ENCODE assay signal across 24 cellular contexts in genomic region chr3:9455596-9455995, GRCh38. TPM values are rescaled to one million over a fixed set of nuclear protein-coding genes. Genes with fewer than 3 reads are reported as not detected.
DNase-seq lines count a peak whose midpoint lies in the region; ATAC-seq, FAIRE-seq and TF ChIP-seq lines count a peak whose summit lies in the region.
"Had no signal": no experiment of that assay in that cellular context is flagged by ENCODE, and none has a peak within 500 bp of the region (broad histone marks: within the 10 kb centered on the region; RNA-seq: fewer than 3 reads in every experiment).

No MANE protein-coding gene starts in this region.

- dilution Hi-C loops in endothelial cell of umbilical vein (cut with MboI; ENCODE audit: extremely low pct_ligation_motif_present, low sequenced_read_pairs): no loop called here

- H3K9me3 ChIP-seq in endothelial cell of umbilical vein (replicated peaks; ENCODE audit: control insufficient read depth, insufficient read depth, low read length): no peaks in the 10 kb centered on the region
- no peaks in the 10 kb centered on the region for H3K9me3 ChIP-seq in right cardiac atrium (ENCODE audit: control insufficient read depth, low read length)
- H3K9me3 ChIP-seq: A549; BLaER1 treated with 17β-estradiol and CSF1 and Interleukin-3, amounts not matched to agents 10 nM and 100 nM; Caco-2 had no signal

- TF ChIP-seq POLR2A in endothelial cell of umbilical vein (IDR thresholded peaks at IDR 0.05; ENCODE audit: low read depth, low read length): no peak

- H3K4me1 ChIP-seq in endothelial cell of umbilical vein (ENCODE audit: control insufficient read depth, extremely low read depth, insufficient read depth, low read length) (no peaks in the 10 kb centered on the region), right cardiac atrium (ENCODE audit: control insufficient read depth, insufficient read depth, low read length) (no peaks in the 10 kb centered on the region)
- H3K4me1 ChIP-seq: A549; BLaER1 treated with 17β-estradiol and CSF1 and Interleukin-3, amounts not matched to agents 10 nM and 100 nM; Caco-2 had no signal

- no peak overlapping the region for H3K27ac ChIP-seq in endothelial cell of umbilical vein (ENCODE audit: insufficient read depth, low read depth, low read length)
- H3K27ac ChIP-seq in right cardiac atrium (ENCODE audit: low read length): no peak overlapping the region
- H3K27ac ChIP-seq: 22Rv1; A549; BLaER1 treated with 17β-estradiol and CSF1 and Interleukin-3, amounts not matched to agents 10 nM and 100 nM; C4-2B had no signal

- POLR2A ChIA-PET in endothelial cell of umbilical vein (lab: Charles Lee): no interaction called here

- TF ChIP-seq CTCF in endothelial cell of umbilical vein (IDR thresholded peaks at IDR 0.05; ENCODE audit: extremely low read depth in 1 of 2, insufficient read depth in 1 of 2, low read depth in 1 of 2, low read length in 2 of 2): no peak

- DNase-seq in GM19239 (ENCODE audit: insufficient read length, low spot score): no peak
- peak; percentile 74 to 76 for DNase-seq in dermis microvascular lymphatic vessel endothelial cell (ENCODE audit: low read depth in 2 of 2)
- DNase-seq in endothelial cell of umbilical vein (ENCODE audit: low read depth, low spot score): peak; percentile 52
- DNase-seq in lung microvascular endothelial cell (ENCODE audit: low read depth in 2 of 2): peak; percentile 10 to 89
- no peak for DNase-seq in DMS53 (lab: John Stamatoyannopoulos, UW)
- DNase-seq in superior temporal gyrus (ENCODE audit: extremely low spot score): no peak
- no peak for DNase-seq in head of caudate nucleus
- DNase-seq in right cardiac atrium: no peak
- DNase-seq: Caco-2; Calu3; CD4-positive, alpha-beta T cell; CD8-positive, alpha-beta T cell; DMS79; DND-41; EL; GDM1 had no signal

- H2AFZ ChIP-seq in endothelial cell of umbilical vein (ENCODE audit: low read depth, low read length): no peak overlapping the region

- peaks cover 8% of the 10 kb centered on the region for H3K79me2 ChIP-seq in endothelial cell of umbilical vein (ENCODE audit: control insufficient read depth, insufficient read depth, low read length)

- WGBS in right cardiac atrium: 98% methylated on average over 1 of the region's 1 CpG

- CTCF ChIA-PET in endothelial cell of umbilical vein (lab: Charles Lee): no interaction called here

- no peaks in the 10 kb centered on the region for H3K9me1 ChIP-seq in endothelial cell of umbilical vein (replicated peaks; ENCODE audit: control insufficient read depth, extremely low read depth, insufficient read depth, low read length)

- intact Hi-C loops in endothelial cell of umbilical vein (cut with micrococcal nuclease) (no loop called here), head of caudate nucleus (cut with DNase I) (no loop called here), right cardiac atrium (cut with DNase I) (no loop called here)

- no peak for ATAC-seq in right cardiac atrium
- ATAC-seq: A549; CD8-positive, alpha-beta T cell; GM12878 had no signal

- no peaks in the 10 kb centered on the region for H4K20me1 ChIP-seq in endothelial cell of umbilical vein (replicated peaks; ENCODE audit: control insufficient read depth, extremely low read depth, insufficient read depth, low read length)

- BruUV-seq in endothelial cell of umbilical vein (replicated peaks; lab: Mats Ljungman, UMichigan): no TSS peak

- FAIRE-seq in GM19239 (lab: Jason Lieb, UNC) (peak; percentile 42), endothelial cell of umbilical vein (lab: Jason Lieb, UNC) (no peak)
- FAIRE-seq: A549, D721Med, GM12878, GM12892, GM18507 had no signal

- H3K4me3 ChIP-seq in endothelial cell of umbilical vein (replicated peaks in 1 of 3; ENCODE audit: insufficient read depth in 1 of 3, low read depth in 1 of 3, low read length in 3 of 3) (no peak overlapping the region), right cardiac atrium (ENCODE audit: low read length) (no peak overlapping the region)
- H3K4me3 ChIP-seq: A549; BLaER1 treated with 17β-estradiol and CSF1 and Interleukin-3, amounts not matched to agents 10 nM and 100 nM; GM12878 had no signal

- H3K27me3 ChIP-seq in endothelial cell of umbilical vein (ENCODE audit: control insufficient read depth in 2 of 2, insufficient read depth in 2 of 2, low read length in 2 of 2) (no peaks in the 10 kb centered on the region), right cardiac atrium (ENCODE audit: control insufficient read depth, insufficient read depth) (no peaks in the 10 kb centered on the region)
- H3K27me3 ChIP-seq: BLaER1 treated with 17β-estradiol and CSF1 and Interleukin-3, amounts not matched to agents 10 nM and 100 nM had no signal

- H3K9ac ChIP-seq in endothelial cell of umbilical vein (replicated peaks; ENCODE audit: extremely low read depth, insufficient read depth, low read length): no peak overlapping the region
- H3K9ac ChIP-seq: BLaER1 treated with 17β-estradiol and CSF1 and Interleukin-3, amounts not matched to agents 10 nM and 100 nM had no signal

- no peak overlapping the region for H3K4me2 ChIP-seq in endothelial cell of umbilical vein (ENCODE audit: insufficient read depth, low read length)
- H3K4me2 ChIP-seq: A549; BLaER1 treated with 17β-estradiol and CSF1 and Interleukin-3, amounts not matched to agents 10 nM and 100 nM had no signal

- H3K36me3 ChIP-seq in endothelial cell of umbilical vein (ENCODE audit: control insufficient read depth in 2 of 2, extremely low read depth in 1 of 2, insufficient read depth in 2 of 2, low read length in 2 of 2): peaks cover 7 to 28% of the 10 kb centered on the region in 2 experiments

TF ChIP-seq in endothelial cell of umbilical vein, 7 proteins besides CTCF, POLR2A, EP300 and RAD21:
- TF ChIP-seq EZH2 (IDR thresholded peaks at IDR 0.05; ENCODE audit: borderline replicate concordance, low read depth, low read length, severe bottlenecking) (no peak), MYC (IDR thresholded peaks at IDR 0.05; ENCODE audit: low read depth, low read length) (no peak), FOS (IDR thresholded peaks at IDR 0.05; ENCODE audit: borderline replicate concordance, insufficient read depth, low read length) (no peak), MAX (IDR thresholded peaks at IDR 0.05; ENCODE audit: insufficient read depth, insufficient read length) (no peak), JUN (IDR thresholded peaks at IDR 0.05; ENCODE audit: borderline replicate concordance, insufficient read depth, insufficient read length, low read depth) (no peak), POLR2AphosphoS5 (IDR thresholded peaks at IDR 0.05; ENCODE audit: insufficient read depth, low read depth, low read length) (no peak), GATA2 (IDR thresholded peaks at IDR 0.05; ENCODE audit: insufficient read depth, insufficient read length, low read depth, low read length) (no peak)
TF ChIP-seq in endothelial cell of umbilical vein: peak in this region for 0.

RNA-seq across cellular contexts. Expression of gene SETD5, which starts 58.2 kb away (rescaled TPM):
- total RNA-seq in dermis microvascular lymphatic vessel endothelial cell (25.5 and 38.8 TPM in 2 replicates), endothelial cell of umbilical vein (145 and 149 TPM in 2 replicates), lung microvascular endothelial cell (23.5 and 35.9 TPM in 2 replicates), right cardiac atrium (10 to 100 TPM; 64.4 to 73.6 (median 65.0) TPM)
- polyA plus RNA-seq in endothelial cell of umbilical vein (48.2 and 64.5 TPM in 2 replicates), right cardiac atrium (29.4 TPM)
- 42.1 and 44.2 TPM in 2 replicates for polyA plus RNA-seq in endothelial cell of umbilical vein (2011; cell fraction: cytosol; rRNA removed)
- polyA plus RNA-seq in endothelial cell of umbilical vein (2011; cell fraction: nucleus; rRNA removed): 260 and 310 TPM in 2 replicates
- 56.6 and 64.1 TPM in 2 replicates for polyA plus RNA-seq in endothelial cell of umbilical vein (2012)
- 135 and 172 TPM in 2 replicates for polyA minus RNA-seq in endothelial cell of umbilical vein
- 54.6 TPM for polyA minus RNA-seq in endothelial cell of umbilical vein (2011; cell fraction: cytosol; rRNA and poly(A)+ RNA removed)
- polyA minus RNA-seq in endothelial cell of umbilical vein (2011; cell fraction: nucleus; rRNA and poly(A)+ RNA removed): 250 and 314 TPM in 2 replicates

Comparison
In these comparisons a context has a peak if more than half of its experiments do, and no peak if none do; other contexts are left out.
1. DNase-seq: peak in dermis microvascular lymphatic vessel endothelial cell (2 of 2), endothelial cell of umbilical vein (single experiment) and lung microvascular endothelial cell (2 of 2); none in GM19239 (single experiment), DMS53 (single experiment), superior temporal gyrus (single experiment), head of caudate nucleus (0 of 42) and right cardiac atrium (0 of 3).